Comparison of ENCODE assay signal across 28 cellular contexts in the genomic region with DNA sequence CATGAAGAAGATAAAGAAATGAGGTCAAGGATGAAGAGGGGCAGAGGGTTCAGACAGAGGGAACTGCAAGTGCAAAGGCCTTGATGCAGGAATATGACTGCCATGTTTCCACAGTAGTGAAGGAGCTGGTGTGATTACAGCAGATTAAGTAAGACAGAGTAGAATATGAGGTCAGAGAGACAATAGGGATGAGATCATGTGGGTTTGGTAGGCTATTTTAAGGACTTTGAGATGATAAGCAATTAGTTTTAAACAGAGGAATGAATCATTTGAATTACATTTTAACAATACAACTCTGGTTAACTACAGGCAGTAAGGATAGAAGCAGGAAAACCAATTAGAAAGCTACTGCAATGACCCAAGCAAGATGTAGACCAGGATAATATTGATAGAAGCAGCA. TPM values are rescaled to one million over a fixed set of nuclear protein-coding genes. Genes with fewer than 3 reads are reported as not detected.
A peak's percentile ranks its signal among the peaks of the same experiment; 100 is the strongest.
DNase-seq lines count a peak whose midpoint lies in the region; ATAC-seq and TF ChIP-seq lines count a peak whose summit lies in the region.
"Had no signal": no experiment of that assay in that cellular context is flagged by ENCODE, and none has a peak within 500 bp of the region (broad histone marks: within the 10 kb centered on the region; RNA-seq: fewer than 3 reads in every experiment).

No MANE protein-coding gene starts in this region.

- H3K27me3 Mint-ChIP-seq in osteocyte (ENCODE audit: unreplicated experiment) = no peaks in the 10 kb centered on the region
- H3K27me3 Mint-ChIP-seq in natural killer cell treated with Interleukin-12 subunit alpha and Interleukin-12 subunit beta and Interleukin-15 and Interleukin-18, amount 100 ng/mL, for 72 hours = no peaks in the 10 kb centered on the region
- H3K27me3 Mint-ChIP-seq in activated CD4-positive, alpha-beta memory T cell treated with anti-CD3 and anti-CD28 coated beads, Interleukin-2, amount 10 ng/mL, durations not matched to agents 7 days and 5 days = no peaks in the 10 kb centered on the region
- H3K27me3 Mint-ChIP-seq: activated CD4-positive, alpha-beta memory T cell treated with anti-CD3 and anti-CD28 coated beads for 36 hours; B cell; naive B cell had no signal

- no peak overlapping the region for H3K4me3 Mint-ChIP-seq in osteocyte (ENCODE audit: unreplicated experiment)
- H3K4me3 Mint-ChIP-seq in natural killer cell treated with Interleukin-12 subunit alpha and Interleukin-12 subunit beta and Interleukin-15 and Interleukin-18, amount 100 ng/mL, for 72 hours = no peak overlapping the region
- no peak overlapping the region for H3K4me3 Mint-ChIP-seq in activated CD4-positive, alpha-beta memory T cell treated with anti-CD3 and anti-CD28 coated beads, Interleukin-2, amount 10 ng/mL, durations not matched to agents 7 days and 5 days
- H3K4me3 Mint-ChIP-seq: activated CD4-positive, alpha-beta memory T cell treated with anti-CD3 and anti-CD28 coated beads for 36 hours; B cell; CD8-positive, alpha-beta T cell; naive B cell; T-helper 1 cell treated with Interleukin-12 subunit alpha and Interleukin-12 subunit beta and Interleukin-4 antibody, amounts not matched to agents 30 μg/mL and 1 μg/mL, for 36 hours had no signal

- H3K4me1 ChIP-seq in HEK293 (ENCODE audit: control insufficient read depth, insufficient read depth, low read length) (no peaks in the 10 kb centered on the region), ovary (ENCODE audit: insufficient read depth) (no peaks in the 10 kb centered on the region)
- H3K4me1 ChIP-seq: A549, left lung, psoas muscle, tibial nerve had no signal

- H3K9me3 ChIP-seq in HEK293 (ENCODE audit: control insufficient read depth, insufficient read depth, low read depth, low read length) = no peaks in the 10 kb centered on the region
- no peaks in the 10 kb centered on the region for H3K9me3 ChIP-seq in ovary
- H3K9me3 ChIP-seq: A549, left lung, neutrophil, psoas muscle, tibial nerve had no signal

- H3K9me3 Mint-ChIP-seq in osteocyte (ENCODE audit: unreplicated experiment) = no peaks in the 10 kb centered on the region
- no peaks in the 10 kb centered on the region for H3K9me3 Mint-ChIP-seq in natural killer cell treated with Interleukin-12 subunit alpha and Interleukin-12 subunit beta and Interleukin-15 and Interleukin-18, amount 100 ng/mL, for 72 hours
- H3K9me3 Mint-ChIP-seq in activated CD4-positive, alpha-beta memory T cell treated with anti-CD3 and anti-CD28 coated beads, Interleukin-2, amount 10 ng/mL, durations not matched to agents 7 days and 5 days = no peaks in the 10 kb centered on the region
- H3K9me3 Mint-ChIP-seq: activated CD4-positive, alpha-beta memory T cell treated with anti-CD3 and anti-CD28 coated beads for 36 hours; activated T-helper 2 cell treated with anti-CD3 and anti-CD28 coated beads, Interferon-gamma antibody, Interleukin-2, Interleukin-4, amounts not matched to agents 10 μg/mL and 5 μg/mL and 100 μg/mL, durations not matched to agents 14 hours and 24 hours and 36 hours; CD8-positive, alpha-beta T cell; naive B cell; T-helper 1 cell treated with Interleukin-12 subunit alpha and Interleukin-12 subunit beta and Interleukin-4 antibody, amounts not matched to agents 30 μg/mL and 1 μg/mL, for 36 hours had no signal

- H3K27ac ChIP-seq in HEK293 (ENCODE audit: extremely low read depth, low read depth, low read length) (no peak overlapping the region), ovary (no peak overlapping the region)
- H3K27ac ChIP-seq: A549, left lung, neutrophil, psoas muscle, tibial nerve had no signal

- DNase-seq in A172 (ENCODE audit: low spot score) (peak; percentile 21), amniotic epithelial cell (ENCODE audit: low read depth) (peak; percentile 52), fibroblast of pulmonary artery (ENCODE audit: low read depth) (peak; percentile 60), osteocyte (ENCODE audit: extremely low spot score, unreplicated experiment) (no peak), ovary (no peak)
- DNase-seq in natural killer cell treated with Interleukin-12 subunit alpha and Interleukin-12 subunit beta and Interleukin-15 and Interleukin-18, amount 100 ng/mL, for 72 hours (ENCODE audit: low spot score) = no peak
- no peak for DNase-seq in activated CD4-positive, alpha-beta memory T cell treated with anti-CD3 and anti-CD28 coated beads, Interleukin-2, amount 10 ng/mL, durations not matched to agents 7 days and 5 days
- DNase-seq: activated CD4-positive, alpha-beta memory T cell treated with anti-CD3 and anti-CD28 coated beads for 36 hours; activated CD8-positive, alpha-beta memory T cell treated with anti-CD3 and anti-CD28 coated beads, Interleukin-2, amount 50 U/mL, for 48 hours; activated naive CD4-positive, alpha-beta T cell treated with anti-CD3 and anti-CD28 coated beads, Interleukin-2, amount 50 U/mL, for 16 hours; amygdala; CD8-positive, alpha-beta T cell; left lung; naive B cell; NCI-H146; NCI-H446; NCI-H774; psoas muscle; stimulated activated CD4-positive, alpha-beta T cell treated with anti-CD3 and anti-CD28 coated beads, Interleukin-15, amount 100 ng/mL, for 24 hours; stimulated activated CD4-positive, alpha-beta T cell treated with anti-CD3 and anti-CD28 coated beads, Interleukin-4, amount 100 ng/mL, for 4 hours had no signal

- no peak overlapping the region for H3K27ac Mint-ChIP-seq in osteocyte (ENCODE audit: unreplicated experiment)
- H3K27ac Mint-ChIP-seq in natural killer cell treated with Interleukin-12 subunit alpha and Interleukin-12 subunit beta and Interleukin-15 and Interleukin-18, amount 100 ng/mL, for 72 hours = no peak overlapping the region
- no peak overlapping the region for H3K27ac Mint-ChIP-seq in activated CD4-positive, alpha-beta memory T cell treated with anti-CD3 and anti-CD28 coated beads, Interleukin-2, amount 10 ng/mL, durations not matched to agents 7 days and 5 days
- H3K27ac Mint-ChIP-seq: activated CD4-positive, alpha-beta memory T cell treated with anti-CD3 and anti-CD28 coated beads for 36 hours; activated T-helper 2 cell treated with anti-CD3 and anti-CD28 coated beads, Interferon-gamma antibody, Interleukin-2, Interleukin-4, amounts not matched to agents 10 μg/mL and 5 μg/mL and 100 μg/mL, durations not matched to agents 14 hours and 24 hours and 36 hours; B cell; CD8-positive, alpha-beta T cell; T-helper 1 cell treated with Interleukin-12 subunit alpha and Interleukin-12 subunit beta and Interleukin-4 antibody, amounts not matched to agents 30 μg/mL and 1 μg/mL, for 36 hours had no signal

- H3K4me3 ChIP-seq in HEK293 (ENCODE audit: low read depth, low read length) = no peak overlapping the region
- H3K4me3 ChIP-seq in fibroblast of pulmonary artery (replicated peaks; ENCODE audit: low read depth, low read length) = no peak overlapping the region
- no peak overlapping the region for H3K4me3 ChIP-seq in ovary
- H3K4me3 ChIP-seq: A549, left lung, psoas muscle, tibial nerve had no signal

- intact Hi-C loops in ovary (cut with DNase I) = no loop called here

- no peak for TF ChIP-seq EP300 in ovary (IDR thresholded peaks at IDR 0.05)

- POLR2A ChIA-PET in HEK293 (lab: Yijun Ruan, JAX) = no interaction called here
- POLR2A ChIA-PET in activated CD4-positive, alpha-beta memory T cell treated with anti-CD3 and anti-CD28 coated beads, Interleukin-2, amount 10 ng/mL, durations not matched to agents 7 days and 5 days (lab: Charles Lee) = no interaction called here

- ATAC-seq in natural killer cell treated with Interleukin-12 subunit alpha and Interleukin-12 subunit beta and Interleukin-15 and Interleukin-18, amount 100 ng/mL, for 72 hours = no peak
- ATAC-seq: A549; activated CD4-positive, CD25-positive, alpha-beta regulatory T cell treated with anti-CD3 and anti-CD28 coated beads, Interleukin-2, amount 50 U/mL, for 24 hours; CD8-positive, alpha-beta T cell; left lung; psoas muscle had no signal

- CTCF ChIA-PET in HEK293 (lab: Yijun Ruan, JAX) = no interaction called here
- CTCF ChIA-PET in activated CD4-positive, alpha-beta memory T cell treated with anti-CD3 and anti-CD28 coated beads, Interleukin-2, amount 10 ng/mL, durations not matched to agents 7 days and 5 days (lab: Charles Lee) = no interaction called here

- H3K36me3 ChIP-seq in HEK293 (ENCODE audit: control insufficient read depth in 2 of 2, insufficient read depth in 1 of 2, low read length in 2 of 2) (peaks cover 50 to 57% of the 10 kb centered on the region in 2 experiments), ovary (no peaks in the 10 kb centered on the region)
- H3K36me3 ChIP-seq: left lung, tibial nerve had no signal

- TF ChIP-seq POLR2A in ovary (IDR thresholded peaks at IDR 0.05) = no peak

- peaks cover under 1% of the 10 kb centered on the region for H3K36me3 Mint-ChIP-seq in osteocyte (ENCODE audit: unreplicated experiment)
- peaks cover 36% of the 10 kb centered on the region for H3K36me3 Mint-ChIP-seq in natural killer cell treated with Interleukin-12 subunit alpha and Interleukin-12 subunit beta and Interleukin-15 and Interleukin-18, amount 100 ng/mL, for 72 hours
- peaks cover 71% of the 10 kb centered on the region for H3K36me3 Mint-ChIP-seq in activated CD4-positive, alpha-beta memory T cell treated with anti-CD3 and anti-CD28 coated beads, Interleukin-2, amount 10 ng/mL, durations not matched to agents 7 days and 5 days (ENCODE audit: low read depth)

- H3K27me3 ChIP-seq in ovary = no peaks in the 10 kb centered on the region
- H3K27me3 ChIP-seq: left lung, neutrophil, tibial nerve had no signal

- TF ChIP-seq CTCF in HEK293 (tag by site-specific recombination; IDR thresholded peaks at IDR 0.05) (no peak), fibroblast of pulmonary artery (IDR thresholded peaks at IDR 0.05; ENCODE audit: low read length, missing control alignments) (no peak), osteocyte (IDR thresholded peaks at IDR 0.05) (no peak), ovary (IDR thresholded peaks at IDR 0.05) (no peak)

- no peaks in the 10 kb centered on the region for H3K4me1 Mint-ChIP-seq in osteocyte (ENCODE audit: unreplicated experiment)
- peaks cover 2 to 25% of the 10 kb centered on the region in 2 donors for H3K4me1 Mint-ChIP-seq in natural killer cell treated with Interleukin-12 subunit alpha and Interleukin-12 subunit beta and Interleukin-15 and Interleukin-18, amount 100 ng/mL, for 72 hours (ENCODE audit: low read depth in 2 of 2)
- H3K4me1 Mint-ChIP-seq in activated CD4-positive, alpha-beta memory T cell treated with anti-CD3 and anti-CD28 coated beads, Interleukin-2, amount 10 ng/mL, durations not matched to agents 7 days and 5 days = peaks cover 48% of the 10 kb centered on the region
- H3K4me1 Mint-ChIP-seq: B cell, naive B cell had no signal

RNA-seq across cellular contexts. Expression of a gene that starts 7.7 kb away (rescaled TPM):
- 97.1 and 109 TPM in 2 replicates for total RNA-seq in A172 (2014; rRNA removed; shearing (Covaris generic))
- 11.3 TPM in 2 replicates for total RNA-seq in osteocyte
- 1 to 10 TPM in 5 of 7 donors, under 1 TPM in 2; 0.83 to 3.0 (median 1.7) TPM for total RNA-seq in ovary
- polyA plus RNA-seq in ovary = 1 to 10 TPM; 1.5 to 1.7 TPM
- 10 to 100 TPM; 44.5 to 70.0 TPM for total RNA-seq in natural killer cell treated with Interleukin-12 subunit alpha and Interleukin-12 subunit beta and Interleukin-15 and Interleukin-18, amount 100 ng/mL, for 72 hours
- 10 to 100 TPM; 86.0 to 88.7 TPM for total RNA-seq in activated CD4-positive, alpha-beta memory T cell treated with anti-CD3 and anti-CD28 coated beads, Interleukin-2, amount 10 ng/mL, durations not matched to agents 7 days and 5 days

RNA-seq across cellular contexts. Expression of a gene that starts 7.8 kb away (rescaled TPM):
- total RNA-seq in A172 (2014; rRNA removed; shearing (Covaris generic)) = 35.4 and 47.1 TPM in 2 replicates
- total RNA-seq in osteocyte (28.6 and 33.2 TPM in 2 replicates), ovary (10 to 100 TPM; 30.7 to 82.1 (median 36.7) TPM)
- 10 to 100 TPM; 28.0 to 41.7 TPM for polyA plus RNA-seq in ovary
- 10 to 100 TPM; 45.1 to 49.4 TPM for total RNA-seq in natural killer cell treated with Interleukin-12 subunit alpha and Interleukin-12 subunit beta and Interleukin-15 and Interleukin-18, amount 100 ng/mL, for 72 hours
- total RNA-seq in activated CD4-positive, alpha-beta memory T cell treated with anti-CD3 and anti-CD28 coated beads, Interleukin-2, amount 10 ng/mL, durations not matched to agents 7 days and 5 days = 10 to 100 TPM; 46.7 to 50.0 TPM

Comparison
In these comparisons a context has a peak if more than half of its experiments do, and no peak if none do; other contexts are left out.
1. DNase-seq: peak in A172 (single experiment), amniotic epithelial cell (single experiment) and fibroblast of pulmonary artery (single experiment); none in osteocyte (single experiment), ovary (0 of 5), natural killer cell treated with Interleukin-12 subunit alpha and Interleukin-12 subunit beta and Interleukin-15 and Interleukin-18, amount 100 ng/mL, for 72 hours (single experiment) and activated CD4-positive, alpha-beta memory T cell treated with anti-CD3 and anti-CD28 coated beads, Interleukin-2, amount 10 ng/mL, durations not matched to agents 7 days and 5 days (single experiment).